In the genomic region with DNA sequence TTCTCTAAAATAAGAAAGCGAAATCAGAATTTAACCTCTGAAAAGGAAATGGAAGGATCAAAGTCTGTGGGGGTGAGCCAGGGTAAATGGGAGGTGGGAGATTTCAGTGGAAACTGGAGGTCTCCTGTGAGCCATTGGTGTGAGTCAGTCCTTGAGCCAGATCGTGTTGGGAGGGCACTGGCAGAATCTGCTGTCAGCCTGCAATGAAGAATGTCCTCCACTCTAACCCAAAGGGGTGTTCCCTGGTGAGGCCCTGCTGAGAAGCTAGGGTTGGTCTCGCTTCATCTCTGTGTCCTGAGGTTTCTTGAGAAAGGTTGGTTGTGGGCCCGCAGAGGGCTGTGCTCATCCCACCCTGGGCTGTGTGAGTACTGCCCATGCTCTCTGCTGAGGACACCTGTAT, we compare ENCODE assay signal across 1 cellular context.
TF ChIP-seq lines count a peak whose summit lies in the region.

No MANE protein-coding gene starts in this region.

TF ChIP-seq in SK-N-SH, 30 proteins besides CTCF, POLR2A, EP300 and RAD21 (continued from another document):
- TF ChIP-seq, protein P1, sequence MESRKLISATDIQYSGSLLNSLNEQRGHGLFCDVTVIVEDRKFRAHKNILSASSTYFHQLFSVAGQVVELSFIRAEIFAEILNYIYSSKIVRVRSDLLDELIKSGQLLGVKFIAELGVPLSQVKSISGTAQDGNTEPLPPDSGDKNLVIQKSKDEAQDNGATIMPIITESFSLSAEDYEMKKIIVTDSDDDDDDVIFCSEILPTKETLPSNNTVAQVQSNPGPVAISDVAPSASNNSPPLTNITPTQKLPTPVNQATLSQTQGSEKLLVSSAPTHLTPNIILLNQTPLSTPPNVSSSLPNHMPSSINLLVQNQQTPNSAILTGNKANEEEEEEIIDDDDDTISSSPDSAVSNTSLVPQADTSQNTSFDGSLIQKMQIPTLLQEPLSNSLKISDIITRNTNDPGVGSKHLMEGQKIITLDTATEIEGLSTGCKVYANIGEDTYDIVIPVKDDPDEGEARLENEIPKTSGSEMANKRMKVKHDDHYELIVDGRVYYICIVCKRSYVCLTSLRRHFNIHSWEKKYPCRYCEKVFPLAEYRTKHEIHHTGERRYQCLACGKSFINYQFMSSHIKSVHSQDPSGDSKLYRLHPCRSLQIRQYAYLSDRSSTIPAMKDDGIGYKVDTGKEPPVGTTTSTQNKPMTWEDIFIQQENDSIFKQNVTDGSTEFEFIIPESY (IDR thresholded peaks at IDR 0.05; ENCODE audit: borderline replicate concordance, low read depth): no peak
- TF ChIP-seq TCF12 (IDR thresholded peaks at IDR 0.05): no peak
- TF ChIP-seq YY1 (IDR thresholded peaks at IDR 0.05; ENCODE audit: low read depth): no peak
- TF ChIP-seq GABPA (IDR thresholded peaks at IDR 0.05; ENCODE audit: low read depth): no peak
- no peak for TF ChIP-seq GATA2 (CRISPR knock-in tag; IDR thresholded peaks at IDR 0.05)
- TF ChIP-seq SMC3 (IDR thresholded peaks at IDR 0.05; ENCODE audit: low read depth, low read length): no peak
- no peak for TF ChIP-seq TEAD4 (IDR thresholded peaks at IDR 0.05; ENCODE audit: borderline replicate concordance, insufficient read depth)
- TF ChIP-seq POLR2AphosphoS5 (IDR thresholded peaks at IDR 0.05; ENCODE audit: low read depth, low read length): no peak
- no peak for TF ChIP-seq TAF1 (IDR thresholded peaks at IDR 0.05; ENCODE audit: borderline replicate concordance, low read depth, low read length)
- no peak for TF ChIP-seq SIN3A (IDR thresholded peaks at IDR 0.05; ENCODE audit: borderline replicate concordance, low read depth, low read length)
- no peak for TF ChIP-seq FOXM1 (IDR thresholded peaks at IDR 0.05; ENCODE audit: low read depth)
- no peak for TF ChIP-seq MXI1 (IDR thresholded peaks at IDR 0.05; ENCODE audit: low read depth, low read length)
- TF ChIP-seq, protein P2, sequence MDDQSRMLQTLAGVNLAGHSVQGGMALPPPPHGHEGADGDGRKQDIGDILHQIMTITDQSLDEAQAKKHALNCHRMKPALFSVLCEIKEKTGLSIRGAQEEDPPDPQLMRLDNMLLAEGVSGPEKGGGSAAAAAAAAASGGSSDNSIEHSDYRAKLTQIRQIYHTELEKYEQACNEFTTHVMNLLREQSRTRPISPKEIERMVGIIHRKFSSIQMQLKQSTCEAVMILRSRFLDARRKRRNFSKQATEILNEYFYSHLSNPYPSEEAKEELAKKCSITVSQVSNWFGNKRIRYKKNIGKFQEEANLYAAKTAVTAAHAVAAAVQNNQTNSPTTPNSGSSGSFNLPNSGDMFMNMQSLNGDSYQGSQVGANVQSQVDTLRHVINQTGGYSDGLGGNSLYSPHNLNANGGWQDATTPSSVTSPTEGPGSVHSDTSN (IDR thresholded peaks at IDR 0.05): peak; percentile 86
- TF ChIP-seq FOSL2 (IDR thresholded peaks at IDR 0.05; ENCODE audit: borderline replicate concordance, low read depth): peak; percentile 7; the same call in 1 of the 2 replicates
- peak; percentile 6 for TF ChIP-seq JUND (IDR thresholded peaks at IDR 0.05)
TF ChIP-seq in SK-N-SH: peak in this region for 3.
